In genomic region chr14:34258318-34258717, GRCh38 we compare ENCODE assay signal across 18 cellular contexts.
DNase-seq lines count a peak whose midpoint lies in the region; ATAC-seq, FAIRE-seq and TF ChIP-seq lines count a peak whose summit lies in the region.
"Had no signal": no experiment of that assay in that cellular context is flagged by ENCODE, and none has a peak within 500 bp of the region (broad histone marks: within the 10 kb centered on the region; RNA-seq: fewer than 3 reads in every experiment).

No MANE protein-coding gene starts in this region.

- no peaks in the 10 kb centered on the region for H3K79me2 ChIP-seq in astrocyte (ENCODE audit: insufficient read depth, low read length)

- H3K27ac Mint-ChIP-seq in astrocyte (ENCODE audit: unreplicated experiment), result no peak overlapping the region
- H3K27ac Mint-ChIP-seq: naive B cell had no signal

- no peak overlapping the region for H3K4me3 Mint-ChIP-seq in astrocyte (ENCODE audit: unreplicated experiment)
- H3K4me3 Mint-ChIP-seq: naive B cell had no signal

- peak overlapping the region; percentile 51 for H3K27ac ChIP-seq in astrocyte (ENCODE audit: low read depth, low read length)
- H3K27ac ChIP-seq in heart right ventricle, result no peak overlapping the region
- peak overlapping the region; percentile 17 for H3K27ac ChIP-seq in rectal smooth muscle tissue (ENCODE audit: low read depth, low read length)
- H3K27ac ChIP-seq: BLaER1, ovary, SK-N-MC had no signal

- intact Hi-C loops in heart right ventricle (cut with DNase I), result no loop called here

- H3K4me2 ChIP-seq in astrocyte (ENCODE audit: low read length), result no peak overlapping the region
- H3K4me2 ChIP-seq: BLaER1 had no signal

- H3K9me3 ChIP-seq in astrocyte (ENCODE audit: insufficient read depth, low read depth, low read length) (no peaks in the 10 kb centered on the region), heart right ventricle (no peaks in the 10 kb centered on the region)
- H3K9me3 ChIP-seq: BLaER1, esophagus muscularis mucosa, ovary had no signal

- no peaks in the 10 kb centered on the region for H4K20me1 ChIP-seq in astrocyte (ENCODE audit: insufficient read depth, low read length)
- H4K20me1 ChIP-seq: BLaER1 had no signal

- H2AFZ ChIP-seq in astrocyte (ENCODE audit: low read depth, low read length), result no peak overlapping the region

- peaks cover 5% of the 10 kb centered on the region for H3K4me1 Mint-ChIP-seq in astrocyte (ENCODE audit: low read depth, unreplicated experiment)
- H3K4me1 Mint-ChIP-seq: naive B cell had no signal

- no peaks in the 10 kb centered on the region for H3K9me3 Mint-ChIP-seq in astrocyte (ENCODE audit: unreplicated experiment)
- H3K9me3 Mint-ChIP-seq: naive B cell had no signal

- ATAC-seq in heart right ventricle, result peak; percentile 55 to 95 (median 73)
- no peak for ATAC-seq in GM21786 (IDR thresholded peaks at IDR 0.05; ENCODE audit: unreplicated experiment)

- H3K27me3 ChIP-seq in astrocyte (ENCODE audit: insufficient read depth, low read length) (peaks cover 7% of the 10 kb centered on the region), heart right ventricle (no peaks in the 10 kb centered on the region), rectal smooth muscle tissue (ENCODE audit: control insufficient read depth, insufficient read depth, low read length) (no peaks in the 10 kb centered on the region)
- H3K27me3 ChIP-seq: BLaER1, esophagus muscularis mucosa, ovary had no signal

- no peaks in the 10 kb centered on the region for H3K36me3 Mint-ChIP-seq in astrocyte (ENCODE audit: low read depth, unreplicated experiment)
- H3K36me3 Mint-ChIP-seq: naive B cell had no signal

- H3K4me1 ChIP-seq in astrocyte (ENCODE audit: insufficient read depth, low read length), result no peaks in the 10 kb centered on the region
- no peaks in the 10 kb centered on the region for H3K4me1 ChIP-seq in heart right ventricle
- H3K4me1 ChIP-seq in rectal smooth muscle tissue (ENCODE audit: control insufficient read depth, insufficient read depth, low read length), result no peaks in the 10 kb centered on the region
- H3K4me1 ChIP-seq: BLaER1 had no signal

- no peak overlapping the region for H3K4me3 ChIP-seq in astrocyte (ENCODE audit: insufficient read depth, low read depth, low read length)
- H3K4me3 ChIP-seq in heart right ventricle, result no peak overlapping the region
- no peak overlapping the region for H3K4me3 ChIP-seq in rectal smooth muscle tissue (ENCODE audit: low read length)
- H3K4me3 ChIP-seq: BLaER1, esophagus muscularis mucosa, ovary, SK-N-MC had no signal

- no peak overlapping the region for H3K9ac ChIP-seq in astrocyte (ENCODE audit: low read length)
- no peak overlapping the region for H3K9ac ChIP-seq in rectal smooth muscle tissue (ENCODE audit: low read length)
- H3K9ac ChIP-seq: BLaER1 had no signal

- FAIRE-seq in astrocyte (lab: Jason Lieb, UNC), result no peak

- H3K36me3 ChIP-seq in astrocyte (ENCODE audit: insufficient read depth, low read length), result no peaks in the 10 kb centered on the region
- no peaks in the 10 kb centered on the region for H3K36me3 ChIP-seq in heart right ventricle
- no peaks in the 10 kb centered on the region for H3K36me3 ChIP-seq in rectal smooth muscle tissue (ENCODE audit: control insufficient read depth, insufficient read depth, low read length)
- H3K36me3 ChIP-seq: BLaER1, esophagus muscularis mucosa, ovary had no signal

- no peak for TF ChIP-seq CTCF in astrocyte (IDR thresholded peaks at IDR 0.05; ENCODE audit: insufficient read depth, low read depth, low read length)
- TF ChIP-seq CTCF in heart right ventricle (IDR thresholded peaks at IDR 0.05), result no peak

- DNase-seq in M059J (ENCODE audit: low read depth) (peak; percentile 48), astrocyte (ENCODE audit: low read depth) (peak; percentile 46), heart right ventricle (peak in 1 of 2 donors; percentile 26), foreskin melanocyte (no peak), NCI-H1105 (lab: John Stamatoyannopoulos, UW) (no peak)
- DNase-seq: activated CD4-positive, alpha-beta T cell treated with anti-CD3 and anti-CD28 coated beads for 1 hour; activated CD8-positive, alpha-beta memory T cell treated with anti-CD3 and anti-CD28 coated beads, Interleukin-2, amount 50 U/mL, for 48 hours; activated naive CD4-positive, alpha-beta T cell; aorta; naive B cell; NCI-H187 treated with DMSO at 0.1 percent for 48 hours; NCI-H524; ovary had no signal

- 6 to 12% methylated on average over 1 of the region's 1 CpG for WGBS in heart right ventricle, 2 donors

- peaks cover 4% of the 10 kb centered on the region for H3K27me3 Mint-ChIP-seq in astrocyte (ENCODE audit: low read depth, unreplicated experiment)

Comparison
In these comparisons a context has a peak if more than half of its experiments do, and no peak if none do; other contexts are left out.
1. DNase-seq: peak in M059J (single experiment) and astrocyte (single experiment); none in foreskin melanocyte (single experiment) and NCI-H1105 (single experiment).
2. H3K27ac ChIP-seq: peak in astrocyte (single experiment) and rectal smooth muscle tissue (single experiment); none in heart right ventricle (0 of 10).